Comparison of ENCODE assay signal across 1 cellular context in the genomic region with DNA sequence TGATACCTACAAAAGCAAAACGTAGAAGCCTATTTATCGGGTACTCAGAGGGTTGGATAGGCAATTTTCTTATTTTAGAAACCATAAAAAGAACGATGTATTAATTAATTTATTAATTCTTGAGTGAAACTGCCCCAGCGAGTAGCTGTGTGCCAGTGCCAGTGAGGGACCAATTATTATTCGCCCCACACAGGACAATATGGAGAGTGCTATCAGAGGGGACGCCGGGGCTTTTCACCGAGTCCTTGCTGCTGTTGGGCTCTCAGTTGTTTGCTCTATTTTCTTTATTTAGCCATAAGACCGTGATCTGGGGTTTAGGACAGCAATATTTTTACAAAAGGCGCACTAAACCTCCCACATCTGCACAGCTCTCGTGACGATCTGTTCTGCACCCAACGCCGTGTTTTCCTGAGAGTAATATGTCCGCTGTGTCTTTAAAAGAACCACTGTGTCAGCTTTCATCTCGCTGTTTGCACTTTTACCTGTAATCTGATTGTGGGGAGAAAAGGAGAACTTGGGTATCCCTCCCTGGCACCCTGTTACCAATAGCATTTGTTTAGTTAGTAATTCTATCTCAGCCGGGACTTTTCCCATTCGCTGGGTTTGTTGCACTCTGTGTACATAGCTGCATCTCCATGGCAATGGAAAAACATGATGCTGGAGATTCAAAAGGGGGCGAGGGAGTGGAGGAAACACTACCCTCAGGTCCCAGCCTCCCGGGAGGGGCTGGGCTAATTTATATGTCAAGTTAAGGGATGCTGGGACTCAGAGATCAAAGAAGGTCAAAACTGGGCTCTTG.
TF ChIP-seq lines count a peak whose summit lies in the region.

No MANE protein-coding gene starts in this region.

TF ChIP-seq in SK-N-SH treated with all-trans-retinoic acid at 6 μM for 48 hours, 23 proteins besides CTCF, POLR2A, EP300 and RAD21 (continued from another document):
- TF ChIP-seq PATZ1 (CRISPR knock-in tag; IDR thresholded peaks at IDR 0.05; ENCODE audit: borderline replicate concordance), result no peak
- no peak for TF ChIP-seq SNAI2 (CRISPR knock-in tag; IDR thresholded peaks at IDR 0.05)
- no peak for TF ChIP-seq ZNF70 (CRISPR knock-in tag; IDR thresholded peaks at IDR 0.05)
